ENCODE assay signal across 33 cellular contexts in genomic region chr3:64270143-64270542, GRCh38. TPM values are rescaled to one million over a fixed set of nuclear protein-coding genes. Genes with fewer than 3 reads are reported as not detected.
"Had no signal": no experiment of that assay in that cellular context is flagged by ENCODE, and none has a peak within 500 bp of the region (broad histone marks: within the 10 kb centered on the region; RNA-seq: fewer than 3 reads in every experiment).

No MANE protein-coding gene starts in this region.

- FAIRE-seq: endometrium had no signal

- H3K27me3 ChIP-seq: brain microvascular endothelial cell, esophagus squamous epithelium, thyroid gland, upper lobe of right lung had no signal

- H3K4me3 ChIP-seq: esophagus squamous epithelium, heart right ventricle, stomach, thyroid gland, upper lobe of right lung had no signal

- H3K9me3 ChIP-seq: esophagus squamous epithelium, heart right ventricle, stomach, thyroid gland, upper lobe of right lung had no signal

- H3K4me1 Mint-ChIP-seq: activated CD4-positive, alpha-beta memory T cell treated with anti-CD3 and anti-CD28 coated beads, Interleukin-2, amount 10 ng/mL, durations not matched to agents 7 days and 5 days; activated CD4-positive, alpha-beta T cell treated with anti-CD3 and anti-CD28 coated beads, Interleukin-2, amount 10 ng/mL, durations not matched to agents 7 days and 5 days; activated T-helper 17 cell treated with anti-CD3 and anti-CD28 coated beads, Interleukin-2, amount 50 U/mL, for 72 hours; stimulated activated naive B cell treated with anti-CD40 and anti-IgM and Interleukin-4, amounts not matched to agents 10 μg/mL and 1 μg/mL and 100 μg/mL, for 72 hours; T-helper 17 cell had no signal

- ATAC-seq: activated T-cell treated with anti-CD3 and anti-CD28 coated beads, Interleukin-2, amount 50 U/mL, for 4 hours; activated T-helper 17 cell treated with anti-CD3 and anti-CD28 coated beads, Interleukin-2, amount 50 U/mL, for 72 hours; heart right ventricle; left cardiac atrium; left ventricle myocardium superior; naive thymus-derived CD4-positive, alpha-beta T cell; right cardiac atrium; stimulated activated naive B cell treated with anti-CD40 and anti-IgM and Interleukin-4, amounts not matched to agents 10 μg/mL and 1 μg/mL and 100 μg/mL, for 72 hours; T-helper 17 cell; upper lobe of right lung had no signal

- H3K36me3 ChIP-seq: brain microvascular endothelial cell, esophagus squamous epithelium, heart right ventricle, stomach, thyroid gland, upper lobe of right lung had no signal

- H3K27ac ChIP-seq: brain microvascular endothelial cell, epithelial cell of prostate, esophagus squamous epithelium, heart right ventricle, stomach, thyroid gland, upper lobe of right lung had no signal

- DNase-seq: activated CD4-positive, alpha-beta memory T cell treated with anti-CD3 and anti-CD28 coated beads, Interleukin-2, amount 10 ng/mL, durations not matched to agents 7 days and 5 days; activated CD4-positive, alpha-beta T cell treated with anti-CD3 and anti-CD28 coated beads for 1 hour; activated CD4-positive, alpha-beta T cell treated with anti-CD3 and anti-CD28 coated beads, Interleukin-2, amount 10 ng/mL, durations not matched to agents 7 days and 5 days; activated gamma-delta T cell treated with Interleukin-2 at 50 U/mL for 16 hours; activated naive CD4-positive, alpha-beta T cell treated with anti-CD3 and anti-CD28 coated beads, Interleukin-2, amount 50 U/mL, for 16 hours; activated T-cell treated with anti-CD3 and anti-CD28 coated beads, Interleukin-2, amount 50 U/mL, for 4 hours; amniotic stem cell; brain microvascular endothelial cell; caudate nucleus; effector CD4-positive, alpha-beta T cell; esophagus squamous epithelium; foreskin melanocyte; heart right ventricle; islet precursor cell; left cardiac atrium; left ventricle myocardium superior; midbrain; naive thymus-derived CD4-positive, alpha-beta T cell; occipital lobe; right cardiac atrium; stimulated activated CD4-positive, alpha-beta T cell treated with anti-CD3 and anti-CD28 coated beads, Interleukin-15, amount 100 ng/mL, for 24 hours; stimulated activated CD4-positive, alpha-beta T cell treated with anti-CD3 and anti-CD28 coated beads, Interleukin-2, amount 100 ng/mL, for 24 hours; stimulated activated naive B cell treated with anti-CD40 and anti-IgM and Interleukin-4, amounts not matched to agents 10 μg/mL and 1 μg/mL and 100 μg/mL, for 72 hours; stomach; T-helper 17 cell; T1000; thyroid gland; upper lobe of right lung had no signal

- H3K9me3 Mint-ChIP-seq: activated CD4-positive, alpha-beta memory T cell treated with anti-CD3 and anti-CD28 coated beads, Interleukin-2, amount 10 ng/mL, durations not matched to agents 7 days and 5 days; activated CD4-positive, alpha-beta T cell treated with anti-CD3 and anti-CD28 coated beads, Interleukin-2, amount 10 ng/mL, durations not matched to agents 7 days and 5 days; activated T-cell treated with anti-CD3 and anti-CD28 coated beads, Interleukin-2, amount 50 U/mL, for 4 hours; activated T-helper 17 cell treated with anti-CD3 and anti-CD28 coated beads, Interleukin-2, amount 50 U/mL, for 72 hours had no signal

- H3K4me3 Mint-ChIP-seq: activated CD4-positive, alpha-beta memory T cell treated with anti-CD3 and anti-CD28 coated beads, Interleukin-2, amount 10 ng/mL, durations not matched to agents 7 days and 5 days; activated CD4-positive, alpha-beta T cell treated with anti-CD3 and anti-CD28 coated beads, Interleukin-2, amount 10 ng/mL, durations not matched to agents 7 days and 5 days; activated T-cell treated with anti-CD3 and anti-CD28 coated beads, Interleukin-2, amount 50 U/mL, for 4 hours; activated T-helper 17 cell treated with anti-CD3 and anti-CD28 coated beads, Interleukin-2, amount 50 U/mL, for 72 hours; dendritic cell treated with granulocyte-macrophage colony-stimulating factor and Interleukin-4, amounts not matched to agents 40 ng/mL and 50 ng/mL, for 4 days; naive thymus-derived CD4-positive, alpha-beta T cell; neural crest cell; stimulated activated naive B cell treated with anti-CD40 and anti-IgM and Interleukin-4, amounts not matched to agents 10 μg/mL and 1 μg/mL and 100 μg/mL, for 72 hours; T-helper 17 cell had no signal

- H3K36me3 Mint-ChIP-seq: naive thymus-derived CD4-positive, alpha-beta T cell; stimulated activated naive B cell treated with anti-CD40 and anti-IgM and Interleukin-4, amounts not matched to agents 10 μg/mL and 1 μg/mL and 100 μg/mL, for 72 hours had no signal

- H3K27ac Mint-ChIP-seq: activated CD4-positive, alpha-beta memory T cell treated with anti-CD3 and anti-CD28 coated beads, Interleukin-2, amount 10 ng/mL, durations not matched to agents 7 days and 5 days; activated CD4-positive, alpha-beta T cell treated with anti-CD3 and anti-CD28 coated beads, Interleukin-2, amount 10 ng/mL, durations not matched to agents 7 days and 5 days; activated T-helper 17 cell treated with anti-CD3 and anti-CD28 coated beads, Interleukin-2, amount 50 U/mL, for 72 hours; dendritic cell treated with granulocyte-macrophage colony-stimulating factor and Interleukin-4, amounts not matched to agents 40 ng/mL and 50 ng/mL, for 4 days; naive thymus-derived CD4-positive, alpha-beta T cell; stimulated activated naive B cell treated with anti-CD40 and anti-IgM and Interleukin-4, amounts not matched to agents 10 μg/mL and 1 μg/mL and 100 μg/mL, for 72 hours; T-helper 17 cell had no signal

RNA-seq across cellular contexts. Expression of gene PRICKLE2, which starts 44.9 kb away (rescaled TPM):
- total RNA-seq: activated CD4-positive, alpha-beta memory T cell treated with anti-CD3 and anti-CD28 coated beads, Interleukin-2, amount 10 ng/mL, durations not matched to agents 7 days and 5 days; activated CD4-positive, alpha-beta T cell treated with anti-CD3 and anti-CD28 coated beads, Interleukin-2, amount 10 ng/mL, durations not matched to agents 7 days and 5 days; activated T-cell treated with anti-CD3 and anti-CD28 coated beads, Interleukin-2, amount 50 U/mL, for 4 hours; activated T-helper 17 cell treated with anti-CD3 and anti-CD28 coated beads, Interleukin-2, amount 50 U/mL, for 72 hours had no signal
- polyA plus RNA-seq: naive thymus-derived CD4-positive, alpha-beta T cell had no signal
